In genomic region chr5:2704806-2705645, GRCh38 we compare ENCODE assay signal across 38 cellular contexts. TPM values are rescaled to one million over a fixed set of nuclear protein-coding genes. Genes with fewer than 3 reads are reported as not detected.
"Had no signal": no experiment of that assay in that cellular context is flagged by ENCODE, and none has a peak within 500 bp of the region (broad histone marks: within the 10 kb centered on the region; RNA-seq: fewer than 3 reads in every experiment).

No MANE protein-coding gene starts in this region.

- DNase-seq: activated CD4-positive, alpha-beta memory T cell treated with anti-CD3 and anti-CD28 coated beads, Interleukin-2, amount 10 ng/mL, durations not matched to agents 7 days and 5 days; activated CD4-positive, alpha-beta T cell treated with anti-CD3 and anti-CD28 coated beads for 1 hour; activated CD4-positive, alpha-beta T cell treated with anti-CD3 and anti-CD28 coated beads for 36 hours; activated CD4-positive, alpha-beta T cell treated with anti-CD3 and anti-CD28 coated beads for 48 hours; activated CD4-positive, alpha-beta T cell treated with anti-CD3 and anti-CD28 coated beads, Interleukin-2, amount 10 ng/mL, durations not matched to agents 7 days and 5 days; activated CD4-positive, alpha-beta T cell treated with anti-CD3 and anti-CD28 coated beads, Interleukin-2, amount 50 U/mL, for 48 hours; activated CD4-positive, CD25-positive, alpha-beta regulatory T cell; activated CD8-positive, alpha-beta memory T cell treated with anti-CD3 and anti-CD28 coated beads for 24 hours; activated CD8-positive, alpha-beta memory T cell treated with anti-CD3 and anti-CD28 coated beads, Interleukin-2, amount 10 ng/mL, durations not matched to agents 7 days and 5 days; activated CD8-positive, alpha-beta memory T cell treated with anti-CD3 and anti-CD28 coated beads, Interleukin-2, amount 50 U/mL, for 48 hours; activated CD8-positive, alpha-beta T cell treated with anti-CD3 and anti-CD28 coated beads, Interleukin-2, amount 10 ng/mL, durations not matched to agents 7 days and 5 days; activated effector memory CD4-positive, alpha-beta T cell treated with Interleukin-2 at 50 U/mL for 16 hours; activated gamma-delta T cell; activated naive CD4-positive, alpha-beta T cell treated with anti-CD3 and anti-CD28 coated beads for 36 hours; activated naive CD4-positive, alpha-beta T cell treated with anti-CD3 and anti-CD28 coated beads, Interleukin-2, amount 50 U/mL, for 16 hours; activated naive CD8-positive, alpha-beta T cell treated with anti-CD3 and anti-CD28 coated beads for 36 hours; activated T-cell treated with anti-CD3 and anti-CD28 coated beads, Interleukin-2, amount 50 U/mL, for 24 hours; activated T-cell treated with anti-CD3 and anti-CD28 coated beads, Interleukin-2, amount 50 U/mL, for 48 hours; adrenal gland; amniotic stem cell; anterior cingulate cortex; caudate nucleus; SW 1271; T-helper 1 cell; T-helper 2 cell; T-helper 9 cell had no signal

- H3K36me3 Mint-ChIP-seq: activated CD8-positive, alpha-beta memory T cell treated with anti-CD3 and anti-CD28 coated beads, Interleukin-2, amount 10 ng/mL, durations not matched to agents 7 days and 5 days; activated naive CD8-positive, alpha-beta T cell treated with anti-CD3 and anti-CD28 coated beads for 36 hours; brain; WTC11 had no signal

- FAIRE-seq: bronchial epithelial cell, TTC549 had no signal

- H3K27ac Mint-ChIP-seq: activated CD4-positive, alpha-beta memory T cell treated with anti-CD3 and anti-CD28 coated beads, Interleukin-2, amount 10 ng/mL, durations not matched to agents 7 days and 5 days; activated CD4-positive, alpha-beta T cell treated with anti-CD3 and anti-CD28 coated beads for 36 hours; activated CD4-positive, alpha-beta T cell treated with anti-CD3 and anti-CD28 coated beads, Interleukin-2, amount 10 ng/mL, durations not matched to agents 7 days and 5 days; activated CD8-positive, alpha-beta memory T cell treated with anti-CD3 and anti-CD28 coated beads, Interleukin-2, amount 10 ng/mL, durations not matched to agents 7 days and 5 days; activated CD8-positive, alpha-beta T cell treated with anti-CD3 and anti-CD28 coated beads, Interleukin-2, amount 10 ng/mL, durations not matched to agents 7 days and 5 days; activated naive CD4-positive, alpha-beta T cell treated with anti-CD3 and anti-CD28 coated beads for 36 hours; activated naive CD8-positive, alpha-beta T cell treated with anti-CD3 and anti-CD28 coated beads for 36 hours; activated T-cell treated with anti-CD3 and anti-CD28 coated beads, Interleukin-2, amount 50 U/mL, for 24 hours; activated T-helper 2 cell treated with anti-CD3 and anti-CD28 coated beads, Interferon-gamma antibody, Interleukin-2, Interleukin-4, amounts not matched to agents 10 μg/mL and 5 μg/mL and 100 μg/mL, durations not matched to agents 14 hours and 24 hours and 36 hours; brain; T-helper 1 cell treated with Interleukin-12 subunit alpha and Interleukin-12 subunit beta and Interleukin-4 antibody, amounts not matched to agents 30 μg/mL and 1 μg/mL, for 36 hours; T-helper 2 cell treated with Interferon-gamma antibody and Interleukin-4, amounts not matched to agents 5 μg/mL and 100 μg/mL, for 36 hours; WTC11 had no signal

- H3K4me3 ChIP-seq: adrenal gland, ascending aorta, cardiac muscle cell had no signal

- H3K9me3 ChIP-seq: adrenal gland, ascending aorta had no signal

- H3K4me1 ChIP-seq: adrenal gland, ascending aorta had no signal

- H3K27ac ChIP-seq: adrenal gland, ascending aorta, cardiac muscle cell, VCaP had no signal

- H3K4me1 Mint-ChIP-seq: activated CD4-positive, alpha-beta memory T cell treated with anti-CD3 and anti-CD28 coated beads, Interleukin-2, amount 10 ng/mL, durations not matched to agents 7 days and 5 days; activated CD4-positive, alpha-beta T cell treated with anti-CD3 and anti-CD28 coated beads for 36 hours; activated CD4-positive, alpha-beta T cell treated with anti-CD3 and anti-CD28 coated beads, Interleukin-2, amount 10 ng/mL, durations not matched to agents 7 days and 5 days; activated CD8-positive, alpha-beta memory T cell treated with anti-CD3 and anti-CD28 coated beads, Interleukin-2, amount 10 ng/mL, durations not matched to agents 7 days and 5 days; activated naive CD8-positive, alpha-beta T cell treated with anti-CD3 and anti-CD28 coated beads for 36 hours; central memory CD8-positive, alpha-beta T cell had no signal

- H3K27me3 Mint-ChIP-seq: activated CD4-positive, alpha-beta memory T cell treated with anti-CD3 and anti-CD28 coated beads, Interleukin-2, amount 10 ng/mL, durations not matched to agents 7 days and 5 days; activated CD4-positive, alpha-beta T cell treated with anti-CD3 and anti-CD28 coated beads, Interleukin-2, amount 10 ng/mL, durations not matched to agents 7 days and 5 days; activated CD8-positive, alpha-beta memory T cell treated with anti-CD3 and anti-CD28 coated beads, Interleukin-2, amount 10 ng/mL, durations not matched to agents 7 days and 5 days; central memory CD8-positive, alpha-beta T cell had no signal

- H3K9me3 Mint-ChIP-seq: activated CD4-positive, alpha-beta memory T cell treated with anti-CD3 and anti-CD28 coated beads, Interleukin-2, amount 10 ng/mL, durations not matched to agents 7 days and 5 days; activated naive CD4-positive, alpha-beta T cell treated with anti-CD3 and anti-CD28 coated beads for 36 hours; activated naive CD8-positive, alpha-beta T cell treated with anti-CD3 and anti-CD28 coated beads for 36 hours; activated T-cell treated with anti-CD3 and anti-CD28 coated beads, Interleukin-2, amount 50 U/mL, for 24 hours; activated T-helper 2 cell treated with anti-CD3 and anti-CD28 coated beads, Interferon-gamma antibody, Interleukin-2, Interleukin-4, amounts not matched to agents 10 μg/mL and 5 μg/mL and 100 μg/mL, durations not matched to agents 14 hours and 24 hours and 36 hours; central memory CD8-positive, alpha-beta T cell; T-helper 1 cell treated with Interleukin-12 subunit alpha and Interleukin-12 subunit beta and Interleukin-4 antibody, amounts not matched to agents 30 μg/mL and 1 μg/mL, for 36 hours; T-helper 2 cell treated with Interferon-gamma antibody and Interleukin-4, amounts not matched to agents 5 μg/mL and 100 μg/mL, for 36 hours; WTC11 had no signal

- H3K27me3 ChIP-seq: adrenal gland, ascending aorta, cardiac muscle cell had no signal

- H3K4me3 Mint-ChIP-seq: activated CD4-positive, alpha-beta memory T cell treated with anti-CD3 and anti-CD28 coated beads, Interleukin-2, amount 10 ng/mL, durations not matched to agents 7 days and 5 days; activated CD4-positive, alpha-beta T cell treated with anti-CD3 and anti-CD28 coated beads for 36 hours; activated CD4-positive, alpha-beta T cell treated with anti-CD3 and anti-CD28 coated beads, Interleukin-2, amount 10 ng/mL, durations not matched to agents 7 days and 5 days; activated CD8-positive, alpha-beta memory T cell treated with anti-CD3 and anti-CD28 coated beads, Interleukin-2, amount 10 ng/mL, durations not matched to agents 7 days and 5 days; activated CD8-positive, alpha-beta T cell treated with anti-CD3 and anti-CD28 coated beads, Interleukin-2, amount 10 ng/mL, durations not matched to agents 7 days and 5 days; activated naive CD4-positive, alpha-beta T cell treated with anti-CD3 and anti-CD28 coated beads for 36 hours; activated naive CD8-positive, alpha-beta T cell treated with anti-CD3 and anti-CD28 coated beads for 36 hours; activated T-cell treated with anti-CD3 and anti-CD28 coated beads, Interleukin-2, amount 50 U/mL, for 24 hours; brain; central memory CD8-positive, alpha-beta T cell; T-helper 1 cell treated with Interleukin-12 subunit alpha and Interleukin-12 subunit beta and Interleukin-4 antibody, amounts not matched to agents 30 μg/mL and 1 μg/mL, for 36 hours; T-helper 2 cell treated with Interferon-gamma antibody and Interleukin-4, amounts not matched to agents 5 μg/mL and 100 μg/mL, for 36 hours; WTC11 had no signal

- H3K36me3 ChIP-seq: adrenal gland, ascending aorta, cardiac muscle cell had no signal

RNA-seq across cellular contexts. Expression of gene IRX2, which starts 46.5 kb away (rescaled TPM):
- total RNA-seq: activated CD4-positive, alpha-beta memory T cell treated with anti-CD3 and anti-CD28 coated beads, Interleukin-2, amount 10 ng/mL, durations not matched to agents 7 days and 5 days; activated CD4-positive, alpha-beta T cell treated with anti-CD3 and anti-CD28 coated beads for 36 hours; activated CD4-positive, alpha-beta T cell treated with anti-CD3 and anti-CD28 coated beads, Interleukin-2, amount 10 ng/mL, durations not matched to agents 7 days and 5 days; activated CD8-positive, alpha-beta memory T cell treated with anti-CD3 and anti-CD28 coated beads, Interleukin-2, amount 10 ng/mL, durations not matched to agents 7 days and 5 days; activated CD8-positive, alpha-beta T cell treated with anti-CD3 and anti-CD28 coated beads, Interleukin-2, amount 10 ng/mL, durations not matched to agents 7 days and 5 days; activated naive CD4-positive, alpha-beta T cell treated with anti-CD3 and anti-CD28 coated beads for 36 hours; activated naive CD4-positive, alpha-beta T cell treated with anti-CD3 and anti-CD28 coated beads, Interleukin-2, amount 50 U/mL, for 72 hours; activated naive CD8-positive, alpha-beta T cell treated with anti-CD3 and anti-CD28 coated beads for 36 hours; activated T-helper 2 cell treated with anti-CD3 and anti-CD28 coated beads, Interferon-gamma antibody, Interleukin-2, Interleukin-4, amounts not matched to agents 10 μg/mL and 5 μg/mL and 100 μg/mL, durations not matched to agents 14 hours and 24 hours and 36 hours; ascending aorta had no signal
